1 cellular context compared by ENCODE assay signal in genomic region chr11:94106699-94107098, GRCh38.
TF ChIP-seq lines count a peak whose summit lies in the region.

No MANE protein-coding gene starts in this region.

TF ChIP-seq in H1, 55 proteins besides CTCF, POLR2A, EP300 and RAD21:
- no peak for TF ChIP-seq SAP30 (IDR thresholded peaks at IDR 0.05; ENCODE audit: insufficient read depth, insufficient replicate concordance, low read length)
- no peak for TF ChIP-seq JUN (IDR thresholded peaks at IDR 0.05; ENCODE audit: low read depth, low read length)
- no peak for TF ChIP-seq BACH1 (IDR thresholded peaks at IDR 0.05; ENCODE audit: low read length)
- TF ChIP-seq POLR2AphosphoS5 (IDR thresholded peaks at IDR 0.05; ENCODE audit: low read depth, low read length): no peak
- TF ChIP-seq RFX5 (IDR thresholded peaks at IDR 0.05; ENCODE audit: borderline replicate concordance, low read depth, low read length): no peak
- no peak for TF ChIP-seq SRF (IDR thresholded peaks at IDR 0.05; ENCODE audit: low read depth, low read length)
- TF ChIP-seq SIRT6 (IDR thresholded peaks at IDR 0.05; ENCODE audit: low read length): no peak
- TF ChIP-seq TAF1 (IDR thresholded peaks at IDR 0.05; ENCODE audit: low read depth, low read length): no peak
- no peak for TF ChIP-seq KDM5A (IDR thresholded peaks at IDR 0.05; ENCODE audit: low read length)
- TF ChIP-seq SIX5 (IDR thresholded peaks at IDR 0.05; ENCODE audit: low read depth, low read length): no peak
- TF ChIP-seq CTBP2 (IDR thresholded peaks at IDR 0.05; ENCODE audit: borderline replicate concordance, insufficient read depth, insufficient read length, low read length): no peak
